9 cellular contexts compared by ENCODE assay signal in the genomic region with DNA sequence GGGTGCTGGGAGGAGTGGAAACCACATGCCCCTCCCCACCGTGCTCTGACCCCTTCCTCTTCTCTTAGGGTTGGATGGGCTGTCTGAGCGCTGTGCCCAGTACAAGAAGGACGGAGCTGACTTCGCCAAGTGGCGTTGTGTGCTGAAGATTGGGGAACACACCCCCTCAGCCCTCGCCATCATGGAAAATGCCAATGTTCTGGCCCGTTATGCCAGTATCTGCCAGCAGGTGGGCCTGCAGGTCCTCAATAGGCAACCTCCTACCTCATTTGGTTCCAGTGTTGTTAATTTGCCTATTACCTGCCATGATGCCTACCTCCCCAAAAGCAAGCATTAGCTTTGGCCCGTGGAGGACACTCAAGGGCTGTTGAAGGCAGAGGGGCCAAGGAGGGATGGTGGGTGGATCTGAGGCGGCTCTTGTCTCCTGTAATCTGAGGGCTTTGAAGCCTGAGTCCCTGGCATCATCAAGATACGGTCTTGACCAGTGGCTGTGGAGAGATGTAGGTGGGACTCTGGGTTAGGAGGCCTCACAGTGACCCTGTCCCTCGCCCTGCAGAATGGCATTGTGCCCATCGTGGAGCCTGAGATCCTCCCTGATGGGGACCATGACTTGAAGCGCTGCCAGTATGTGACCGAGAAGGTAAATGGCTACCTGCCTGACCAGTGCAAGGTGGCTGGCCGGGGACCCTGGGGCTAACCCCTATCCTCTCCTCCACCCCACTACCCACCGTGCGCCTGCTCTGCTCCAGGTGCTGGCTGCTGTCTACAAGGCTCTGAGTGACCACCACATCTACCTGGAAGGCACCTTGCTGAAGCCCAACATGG. TPM values are rescaled to one million over a fixed set of nuclear protein-coding genes. Genes with fewer than 3 reads are reported as not detected.
DNase-seq lines count a peak whose midpoint lies in the region; ATAC-seq and TF ChIP-seq lines count a peak whose summit lies in the region.
"Had no signal": no experiment of that assay in that cellular context is flagged by ENCODE, and none has a peak within 500 bp of the region (broad histone marks: within the 10 kb centered on the region; RNA-seq: fewer than 3 reads in every experiment).

No MANE protein-coding gene starts in this region.

- CTCF ChIA-PET in Calu3 (lab: Charles Lee): interaction anchor here (1.1 kb wide), 1 partner anchor 11 kb away, joined by 4 read pairs; no protein-coding TSS in a partner anchor

- intact Hi-C loops in Calu3 (cut with micrococcal nuclease; ENCODE audit: unreplicated experiment) (no loop called here), thyroid gland (cut with DNase I) (no loop called here)

- H3K4me3 ChIP-seq in kidney epithelial cell (ENCODE audit: low read depth, low read length): no peak overlapping the region
- no peak overlapping the region for H3K4me3 ChIP-seq in thyroid gland (replicated peaks in 1 of 3)
- H3K4me3 ChIP-seq: skin epidermis had no signal

- H3K27me3 ChIP-seq in kidney epithelial cell (ENCODE audit: control insufficient read depth, insufficient read depth, low read length) (no peaks in the 10 kb centered on the region), thyroid gland (no peaks in the 10 kb centered on the region)

- no peak overlapping the region for H3K27ac ChIP-seq in thyroid gland

- H3K9me3 Mint-ChIP-seq in Calu3 (ENCODE audit: low read depth, unreplicated experiment): no peaks in the 10 kb centered on the region

- peak overlapping the region; percentile 40 for H3K4me3 Mint-ChIP-seq in Calu3 (ENCODE audit: low read depth, unreplicated experiment)

- H3K36me3 ChIP-seq in kidney epithelial cell (ENCODE audit: control insufficient read depth, insufficient read depth, low read length) (peaks cover 1% of the 10 kb centered on the region), thyroid gland (peaks cover 48 to 59% of the 10 kb centered on the region in 2 donors)

- no peak for TF ChIP-seq POLR2A in thyroid gland (IDR thresholded peaks at IDR 0.05)

- peak overlapping the region; percentile 67 for H3K27ac Mint-ChIP-seq in Calu3 (ENCODE audit: unreplicated experiment)

- peaks cover 31% of the 10 kb centered on the region for H3K4me1 Mint-ChIP-seq in Calu3 (ENCODE audit: low read depth, unreplicated experiment)

- ATAC-seq in HG02759 (IDR thresholded peaks at IDR 0.05; ENCODE audit: unreplicated experiment): no peak

- peaks cover 97% of the 10 kb centered on the region for H3K36me3 Mint-ChIP-seq in Calu3 (ENCODE audit: insufficient read depth, unreplicated experiment)

- BruUV-seq in Calu3 (replicated peaks; lab: Mats Ljungman, UMichigan): no TSS peak

- H3K4me1 ChIP-seq in thyroid gland: peaks cover 16 to 29% of the 10 kb centered on the region in 2 donors

- H3K27me3 Mint-ChIP-seq in Calu3 (ENCODE audit: unreplicated experiment): no peaks in the 10 kb centered on the region

- peak; percentile 70 for DNase-seq in Calu3
- DNase-seq in NCI-H526 treated with DMSO at 0.1 percent for 48 hours (lab: John Stamatoyannopoulos, UW): peak; percentile 17
- peak; percentile 67 for DNase-seq in activated naive CD4-positive, alpha-beta T cell treated with anti-CD3 and anti-CD28 coated beads, Interleukin-2, amount 50 U/mL, for 16 hours
- no peak for DNase-seq in kidney epithelial cell (ENCODE audit: low read depth)
- no peak for DNase-seq in thyroid gland
- no peak for DNase-seq in T1000 (lab: John Stamatoyannopoulos, UW)
- no peak for DNase-seq in SHP77 (lab: John Stamatoyannopoulos, UW)

- WGBS in thyroid gland, 2 donors: 78 to 88% methylated on average over 10 to 11 of the region's 17 CpGs

- TF ChIP-seq CTCF in Calu3 (IDR thresholded peaks at IDR 0.05; ENCODE audit: unreplicated experiment) (peak; percentile 82), kidney epithelial cell (IDR thresholded peaks at IDR 0.05; ENCODE audit: insufficient read depth, low read length, poor library complexity, severe bottlenecking) (peak; percentile 61), thyroid gland (IDR thresholded peaks at IDR 0.05) (peak in 4 of 6 experiments; percentile 19 to 35 (median 30))

- H3K9me3 ChIP-seq in thyroid gland: no peaks in the 10 kb centered on the region

RNA-seq across cellular contexts. Expression of gene ALDOA, which starts 3.4 kb away (rescaled TPM):
- 1,549 and 1,562 TPM in 2 replicates for total RNA-seq in Calu3 (2022)
- total RNA-seq in kidney epithelial cell: 826 and 1,130 TPM in 2 replicates
- 1,000 to 10,000 TPM in 3 of 4 donors, 100 to 1,000 TPM in 1; 752 to 2,025 (median 1,174) TPM for total RNA-seq in thyroid gland

RNA-seq across cellular contexts. Expression of gene PPP4C, which starts 6.8 kb away (rescaled TPM):
- total RNA-seq in Calu3 (2022): 184 and 187 TPM in 2 replicates
- total RNA-seq in kidney epithelial cell: 126 and 139 TPM in 2 replicates
- total RNA-seq in thyroid gland: 10 to 100 TPM; 43.6 to 59.9 (median 50.8) TPM

RNA-seq across cellular contexts. Expression of gene TBX6, which starts 22.8 kb away (rescaled TPM):
- total RNA-seq in Calu3 (2022): 3.6 and 4.7 TPM in 2 replicates
- 0.55 and 0.58 TPM in 2 replicates for total RNA-seq in kidney epithelial cell
- total RNA-seq in thyroid gland: 1 to 10 TPM; 1.6 to 3.3 (median 2.4) TPM

RNA-seq across cellular contexts. Expression of gene YPEL3, which starts 27.1 kb away (rescaled TPM):
- total RNA-seq in Calu3 (2022): 21.1 and 28.0 TPM in 2 replicates
- 25.5 and 32.3 TPM in 2 replicates for total RNA-seq in kidney epithelial cell
- total RNA-seq in thyroid gland: 100 to 1,000 TPM in 1 of 4 donors, 10 to 100 TPM in 3; 32.4 to 372 (median 68.0) TPM

RNA-seq across cellular contexts. Expression of gene TLCD3B, which starts 37.9 kb away (rescaled TPM):
- total RNA-seq in Calu3 (2022): 0.90 and 1.5 TPM in 2 replicates
- not detected in 2 replicates for total RNA-seq in kidney epithelial cell
- under 1 TPM in 2 of 4 donors, not detected in 2; 0.54 to 0.79 TPM for total RNA-seq in thyroid gland

Comparison
In these comparisons a context has a peak if more than half of its experiments do, and no peak if none do; other contexts are left out.
1. DNase-seq: peak in Calu3 (single experiment), NCI-H526 treated with DMSO at 0.1 percent for 48 hours (single experiment) and activated naive CD4-positive, alpha-beta T cell treated with anti-CD3 and anti-CD28 coated beads, Interleukin-2, amount 50 U/mL, for 16 hours (single experiment); none in kidney epithelial cell (single experiment), thyroid gland (0 of 2), T1000 (single experiment) and SHP77 (0 of 2).
2. CTCF ChIP-seq: peak in every context shown above with its lines; median percentile 82 in Calu3; 61 in kidney epithelial cell; 30 in thyroid gland.